In genomic region chr22:45997775-45998637, GRCh38 we compare ENCODE assay signal across 12 cellular contexts. TPM values are rescaled to one million over a fixed set of nuclear protein-coding genes. Genes with fewer than 3 reads are reported as not detected.
DNase-seq lines count a peak whose midpoint lies in the region; ATAC-seq, FAIRE-seq and TF ChIP-seq lines count a peak whose summit lies in the region.
"Had no signal": no experiment of that assay in that cellular context is flagged by ENCODE, and none has a peak within 500 bp of the region (broad histone marks: within the 10 kb centered on the region; RNA-seq: fewer than 3 reads in every experiment).

No MANE protein-coding gene starts in this region.

- no peaks in the 10 kb centered on the region for H4K20me1 ChIP-seq in mammary epithelial cell (ENCODE audit: insufficient read depth, low read length)

- no peak overlapping the region for H2AFZ ChIP-seq in mammary epithelial cell (ENCODE audit: low read depth, low read length)

- WGBS in mammary epithelial cell (ENCODE audit: low coverage, missing lambda C conversion rate) = 80% methylated on average over 11 of the region's 17 CpGs

- H3K36me3 Mint-ChIP-seq in mesothelial cell of epicardium = no peaks in the 10 kb centered on the region
- H3K36me3 Mint-ChIP-seq: activated naive CD4-positive, alpha-beta T cell treated with anti-CD3 and anti-CD28 coated beads, Interleukin-2, amount 50 U/mL, for 72 hours; stimulated activated naive B cell treated with anti-CD40 and anti-IgM and Interleukin-4, amounts not matched to agents 10 μg/mL and 1 μg/mL and 100 μg/mL, for 72 hours had no signal

- H3K27ac ChIP-seq in breast epithelium (peak overlapping the region; percentile 70 to 75), mammary epithelial cell (ENCODE audit: insufficient read depth, low read depth, low read length) (no peak overlapping the region), brain microvascular endothelial cell (peak overlapping the region; percentile 70)

- intact Hi-C loops in breast epithelium (cut with DNase I; ENCODE audit: low total_unique reads) = loop anchor here (10.0 kb wide), 2 partner anchors 297 to 1397 kb away; partner anchors contain the start of gene GTSE1
- intact Hi-C loops in mammary epithelial cell (cut with micrococcal nuclease) = no loop called here

- H3K4me3 ChIP-seq in breast epithelium (peak overlapping the region in 1 of 3 donors; percentile 34), mammary epithelial cell (replicated peaks in 1 of 3; ENCODE audit: insufficient read depth in 1 of 3, low read depth in 2 of 3, low read length in 3 of 3) (no peak overlapping the region), brain microvascular endothelial cell (ENCODE audit: low read depth, low read length) (no peak overlapping the region)

- no peaks in the 10 kb centered on the region for H3K27me3 Mint-ChIP-seq in mesothelial cell of epicardium (ENCODE audit: low read depth)

- H3K36me3 ChIP-seq in breast epithelium (no peaks in the 10 kb centered on the region), mammary epithelial cell (ENCODE audit: insufficient read depth, low read length) (no peaks in the 10 kb centered on the region), brain microvascular endothelial cell (replicated peaks) (no peaks in the 10 kb centered on the region)

- peak; percentile 46 for FAIRE-seq in urothelium cell line (lab: Jason Lieb, UNC)

- no peak for DNase-seq in breast epithelium (ENCODE audit: low spot score in 2 of 2)
- no peak for DNase-seq in mammary epithelial cell
- DNase-seq in brain microvascular endothelial cell = no peak
- DNase-seq in mesothelial cell of epicardium (ENCODE audit: low spot score in 2 of 2, unreplicated experiment in 2 of 2) = no peak
- no peak for DNase-seq in urothelium cell line (ENCODE audit: low spot score)
- DNase-seq: NCI-H1436 treated with DMSO at 0.1 percent for 48 hours; stimulated activated naive B cell treated with anti-CD40 and anti-IgM and Interleukin-4, amounts not matched to agents 10 μg/mL and 1 μg/mL and 100 μg/mL, for 72 hours had no signal

- H3K4me3 Mint-ChIP-seq in mesothelial cell of epicardium = no peak overlapping the region
- H3K4me3 Mint-ChIP-seq: stimulated activated naive B cell treated with anti-CD40 and anti-IgM and Interleukin-4, amounts not matched to agents 10 μg/mL and 1 μg/mL and 100 μg/mL, for 72 hours had no signal

- in situ Hi-C loops in mammary epithelial cell (cut with MboI; ENCODE audit: low sequenced_read_pairs in 2 of 2) (loop anchor here in 1 of 2 donors (10.0 kb wide), 1 partner anchor 317 kb away; no protein-coding TSS in a partner anchor), brain microvascular endothelial cell (cut with HindIII; ENCODE audit: low pct_ligation_motif_present, low sequenced_read_pairs) (no loop called here)

- H3K4me1 ChIP-seq in breast epithelium = peaks cover 6 to 9% of the 10 kb centered on the region in 2 donors
- peaks cover 14% of the 10 kb centered on the region for H3K4me1 ChIP-seq in mammary epithelial cell (ENCODE audit: insufficient read depth, low read length)

- no peaks in the 10 kb centered on the region for H3K9me3 Mint-ChIP-seq in mesothelial cell of epicardium
- H3K9me3 Mint-ChIP-seq: activated naive CD4-positive, alpha-beta T cell treated with anti-CD3 and anti-CD28 coated beads, Interleukin-2, amount 50 U/mL, for 72 hours had no signal

- H3K27me3 ChIP-seq in breast epithelium (no peaks in the 10 kb centered on the region), mammary epithelial cell (ENCODE audit: insufficient read depth, low read length) (no peaks in the 10 kb centered on the region), brain microvascular endothelial cell (replicated peaks) (no peaks in the 10 kb centered on the region)

- H3K27ac Mint-ChIP-seq in mesothelial cell of epicardium = peak overlapping the region; percentile 56
- H3K27ac Mint-ChIP-seq: activated naive CD4-positive, alpha-beta T cell treated with anti-CD3 and anti-CD28 coated beads, Interleukin-2, amount 50 U/mL, for 72 hours; stimulated activated naive B cell treated with anti-CD40 and anti-IgM and Interleukin-4, amounts not matched to agents 10 μg/mL and 1 μg/mL and 100 μg/mL, for 72 hours had no signal

- no peak overlapping the region for H3K4me2 ChIP-seq in mammary epithelial cell (ENCODE audit: insufficient read depth, low read depth, low read length)

- CTCF ChIA-PET in mammary epithelial cell (lab: Charles Lee; ENCODE audit: low non-redundant PET) = no interaction called here

- no peak overlapping the region for H3K9ac ChIP-seq in mammary epithelial cell (ENCODE audit: insufficient read depth, low read length)

- H3K4me1 Mint-ChIP-seq in mesothelial cell of epicardium = peaks cover 4% of the 10 kb centered on the region

- no TSS peak for BruUV-seq in mammary epithelial cell (replicated peaks; lab: Mats Ljungman, UMichigan)

- dilution Hi-C loops in mammary epithelial cell (cut with HindIII; ENCODE audit: low sequenced_read_pairs) = no loop called here

- H3K79me2 ChIP-seq in mammary epithelial cell (ENCODE audit: insufficient read depth, low read length) = no peaks in the 10 kb centered on the region

- TF ChIP-seq CTCF in breast epithelium (IDR thresholded peaks at IDR 0.05) (no peak), mammary epithelial cell (conservative IDR thresholded peaks at IDR 0.05 in 1 of 2, IDR thresholded peaks at IDR 0.05 in 1 of 2; ENCODE audit: extremely low read depth in 1 of 2, insufficient read depth in 1 of 2, low read depth in 1 of 2, low read length in 2 of 2) (no peak), brain microvascular endothelial cell (IDR thresholded peaks at IDR 0.05; ENCODE audit: low read depth, low read length, missing control alignments) (no peak), mesothelial cell of epicardium (IDR thresholded peaks at IDR 0.05; ENCODE audit: unreplicated experiment) (no peak)

- no peaks in the 10 kb centered on the region for H3K9me3 ChIP-seq in breast epithelium
- H3K9me3 ChIP-seq in mammary epithelial cell (replicated peaks; ENCODE audit: insufficient read depth, low read length) = no peaks in the 10 kb centered on the region

- ATAC-seq in HG02852 (IDR thresholded peaks at IDR 0.05; ENCODE audit: unreplicated experiment) = no peak
- ATAC-seq in HG03439 (IDR thresholded peaks at IDR 0.05; ENCODE audit: unreplicated experiment) = no peak
- ATAC-seq in GM19452 (IDR thresholded peaks at IDR 0.05; ENCODE audit: unreplicated experiment) = no peak
- ATAC-seq: activated naive CD4-positive, alpha-beta T cell treated with anti-CD3 and anti-CD28 coated beads, Interleukin-2, amount 50 U/mL, for 72 hours; stimulated activated naive B cell treated with anti-CD40 and anti-IgM and Interleukin-4, amounts not matched to agents 10 μg/mL and 1 μg/mL and 100 μg/mL, for 72 hours had no signal

- no peak for TF ChIP-seq POLR2A in breast epithelium (IDR thresholded peaks at IDR 0.05)

RNA-seq across cellular contexts. Expression of gene WNT7B, which starts 21.0 kb away (rescaled TPM):
- 1 to 10 TPM in 2 of 3 donors, not detected in 1; 2.2 to 2.9 TPM for total RNA-seq in breast epithelium
- under 1 TPM; 0.31 to 0.50 TPM for total RNA-seq in mammary epithelial cell
- 0.15 TPM for polyA plus RNA-seq in mammary epithelial cell
- 0.21 TPM for polyA minus RNA-seq in mammary epithelial cell
- 11.2 to 12.2 TPM (median 12.0 TPM) in 3 replicates for total RNA-seq in mesothelial cell of epicardium
- total RNA-seq: pulmonary artery endothelial cell had no signal
